In genomic region chr5:149731617-149732400, GRCh38 we compare ENCODE assay signal across 8 cellular contexts. TPM values are rescaled to one million over a fixed set of nuclear protein-coding genes. Genes with fewer than 3 reads are reported as not detected.
DNase-seq lines count a peak whose midpoint lies in the region; ATAC-seq and TF ChIP-seq lines count a peak whose summit lies in the region.

No MANE protein-coding gene starts in this region.

- TF ChIP-seq POLR2A in prostate gland (IDR thresholded peaks at IDR 0.05), result peak; percentile 80

- peaks cover 17% of the 10 kb centered on the region for H3K4me1 ChIP-seq in HUES6 (ENCODE audit: control insufficient read depth, insufficient read depth, low read length)
- peaks cover 0 to 18% of the 10 kb centered on the region in 2 donors for H3K4me1 ChIP-seq in right atrium auricular region
- H3K4me1 ChIP-seq in prostate gland (replicated peaks), result no peaks in the 10 kb centered on the region
- H3K4me1 ChIP-seq in urinary bladder (ENCODE audit: insufficient read depth), result no peaks in the 10 kb centered on the region

- H3K4me3 ChIP-seq in HUES6 (ENCODE audit: low read depth, low read length) (peak overlapping the region; percentile 70), right atrium auricular region (peak overlapping the region; percentile 66 to 86), prostate gland (peak overlapping the region; percentile 60 to 71), urinary bladder (ENCODE audit: low read depth, low read length) (peak overlapping the region; percentile 83)

- DNase-seq in COLO829 (ENCODE audit: low spot score) (peak; percentile 57), SW480 (ENCODE audit: low spot score) (peak; percentile 73), amniotic epithelial cell (ENCODE audit: low read depth) (peak; percentile 74), right atrium auricular region (ENCODE audit: low spot score) (peak; percentile 86), prostate gland (ENCODE audit: low spot score) (peak; percentile 89)

- H3K9ac ChIP-seq in HUES6 (ENCODE audit: low read length), result peak overlapping the region; percentile 67

- H3K27ac ChIP-seq in HUES6 (ENCODE audit: low read depth, low read length), result no peak overlapping the region; the same call in 1 of the 2 replicates
- peak overlapping the region; percentile 88 to 96 for H3K27ac ChIP-seq in right atrium auricular region
- H3K27ac ChIP-seq in prostate gland, result peak overlapping the region; percentile 72 to 77
- peak overlapping the region; percentile 88 for H3K27ac ChIP-seq in urinary bladder (ENCODE audit: low read depth)

- no peaks in the 10 kb centered on the region for H3K9me3 ChIP-seq in HUES6 (ENCODE audit: control insufficient read depth, insufficient read depth, low read depth, low read length)
- no peaks in the 10 kb centered on the region for H3K9me3 ChIP-seq in right atrium auricular region
- H3K9me3 ChIP-seq in prostate gland, result no peaks in the 10 kb centered on the region

- TF ChIP-seq CTCF in right atrium auricular region (IDR thresholded peaks at IDR 0.05) (peak in 1 of 2 donors; percentile 23), prostate gland (IDR thresholded peaks at IDR 0.05) (peak in 1 of 4 experiments; percentile 26)

- ATAC-seq in GM21390 (IDR thresholded peaks at IDR 0.05; ENCODE audit: unreplicated experiment), result peak; percentile 50

- H3K36me3 ChIP-seq in HUES6 (ENCODE audit: control insufficient read depth, insufficient read depth, low read length), result no peaks in the 10 kb centered on the region
- no peaks in the 10 kb centered on the region for H3K36me3 ChIP-seq in right atrium auricular region
- H3K36me3 ChIP-seq in prostate gland, result no peaks in the 10 kb centered on the region
- H3K36me3 ChIP-seq in urinary bladder (ENCODE audit: insufficient read depth), result no peaks in the 10 kb centered on the region

- intact Hi-C loops in prostate gland (cut with DNase I), result loop anchor here (2.0 to 5.0 kb wide), 2 partner anchors 60 to 93 kb away; no protein-coding TSS in a partner anchor

- peaks cover 11% of the 10 kb centered on the region for H3K27me3 ChIP-seq in HUES6 (ENCODE audit: control insufficient read depth, insufficient read depth, low read length)
- H3K27me3 ChIP-seq in right atrium auricular region, result no peaks in the 10 kb centered on the region
- H3K27me3 ChIP-seq in prostate gland (replicated peaks; ENCODE audit: insufficient read depth), result no peaks in the 10 kb centered on the region

- WGBS in prostate gland, result 2% methylated on average over 49 of the region's 79 CpGs
- WGBS in urinary bladder, result under 1% methylated on average over 79 of the region's 79 CpGs

RNA-seq across cellular contexts. Expression of gene PPARGC1B, which starts 1.7 kb away (rescaled TPM):
- 10 to 100 TPM; 10.1 to 11.4 TPM for total RNA-seq in right atrium auricular region
- total RNA-seq in prostate gland, result 1 to 10 TPM; 4.2 to 5.8 TPM
- total RNA-seq in urinary bladder, result 3.9 TPM
- 7.6 TPM for polyA plus RNA-seq in urinary bladder
